24 cellular contexts compared by ENCODE assay signal in the genomic region with DNA sequence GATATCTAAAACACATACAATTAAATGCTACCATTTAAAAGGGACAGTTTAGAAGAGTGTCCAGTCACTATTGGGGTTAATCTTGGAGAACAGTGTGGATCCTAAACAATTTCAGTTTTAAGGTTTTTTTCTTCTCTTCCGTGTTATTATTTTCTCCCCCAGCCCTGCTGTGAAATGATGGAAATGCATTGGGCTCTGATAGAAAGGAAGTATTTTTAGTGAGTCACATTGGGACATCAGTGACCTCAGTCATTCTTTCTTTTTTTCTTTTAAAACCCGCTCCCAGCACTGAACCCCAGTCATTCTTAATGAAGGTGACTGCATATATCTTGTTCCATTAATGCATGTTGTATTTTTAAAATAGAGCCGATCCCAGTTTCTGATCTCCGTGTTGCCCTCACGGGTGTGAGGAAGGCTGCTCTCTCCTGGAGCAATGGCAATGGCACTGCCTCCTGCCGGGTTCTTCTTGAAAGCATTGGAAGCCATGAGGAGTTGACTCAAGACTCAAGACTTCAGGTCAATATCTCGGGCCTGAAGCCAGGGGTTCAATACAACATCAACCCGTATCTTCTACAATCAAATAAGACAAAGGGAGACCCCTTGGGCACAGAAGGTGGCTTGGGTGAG.
DNase-seq lines count a peak whose midpoint lies in the region; ATAC-seq, FAIRE-seq and TF ChIP-seq lines count a peak whose summit lies in the region.
"Had no signal": no experiment of that assay in that cellular context is flagged by ENCODE, and none has a peak within 500 bp of the region (broad histone marks: within the 10 kb centered on the region; RNA-seq: fewer than 3 reads in every experiment).

No MANE protein-coding gene starts in this region.

- H3K4me1 Mint-ChIP-seq in stimulated activated naive CD8-positive, alpha-beta T cell treated with anti-CD3 and anti-CD28 coated beads, Interleukin-15, amount 100 ng/mL, for 72 hours: no peaks in the 10 kb centered on the region
- H3K4me1 Mint-ChIP-seq in chondrocyte (ENCODE audit: low read depth): peaks cover 13% of the 10 kb centered on the region
- peaks cover 12% of the 10 kb centered on the region for H3K4me1 Mint-ChIP-seq in memory B cell

- H3K36me3 Mint-ChIP-seq in chondrocyte (ENCODE audit: low read depth) (peaks cover 18% of the 10 kb centered on the region), memory B cell (peaks cover 29% of the 10 kb centered on the region)

- DNase-seq in stimulated activated naive CD8-positive, alpha-beta T cell treated with anti-CD3 and anti-CD28 coated beads, Interleukin-15, amount 100 ng/mL, for 72 hours: no peak
- DNase-seq in stimulated activated naive CD8-positive, alpha-beta T cell treated with anti-CD3 and anti-CD28 coated beads, Interleukin-15, Interleukin-2, amounts not matched to agents 100 U/mL and 50 U/mL, for 24 hours: no peak
- DNase-seq in chondrocyte (ENCODE audit: low spot score): no peak
- DNase-seq in memory B cell (ENCODE audit: low spot score in 2 of 2): no peak
- no peak for DNase-seq in nucleus accumbens (lab: John Stamatoyannopoulos, UW)
- DNase-seq in H54 (ENCODE audit: insufficient read length, low spot score): no peak
- DNase-seq in trophoblast cell: no peak
- no peak for DNase-seq in left ventricle myocardium inferior
- DNase-seq: BE2C, Calu3, DMS53, EL, KBM-7, NCI-H187, NCI-H2107, NCI-H2227 treated with DMSO at 0.1 percent for 48 hours, NCI-H510A treated with DMSO at 0.1 percent for 48 hours, NCI-H774 had no signal

- H3K79me1 ChIP-seq in trophoblast cell (ENCODE audit: low read length): no peaks in the 10 kb centered on the region

- H3K4me1 ChIP-seq in trophoblast cell (ENCODE audit: control insufficient read depth in 1 of 2, insufficient read depth in 2 of 2, low read length in 2 of 2) (no peaks in the 10 kb centered on the region), left ventricle myocardium inferior (no peaks in the 10 kb centered on the region)
- H3K4me1 ChIP-seq: BE2C had no signal

- no peak for ATAC-seq in stimulated activated naive CD8-positive, alpha-beta T cell treated with anti-CD3 and anti-CD28 coated beads, Interleukin-15, amount 100 ng/mL, for 72 hours
- no peak for ATAC-seq in stimulated activated naive CD8-positive, alpha-beta T cell treated with anti-CD3 and anti-CD28 coated beads, Interleukin-15, Interleukin-2, amounts not matched to agents 100 U/mL and 50 U/mL, for 24 hours
- ATAC-seq in memory B cell (ENCODE audit: low read depth): no peak
- ATAC-seq: CD8-positive, alpha-beta T cell; GM12878; HepG2 had no signal

- no peaks in the 10 kb centered on the region for H3K27me3 Mint-ChIP-seq in stimulated activated naive CD8-positive, alpha-beta T cell treated with anti-CD3 and anti-CD28 coated beads, Interleukin-15, amount 100 ng/mL, for 72 hours
- H3K27me3 Mint-ChIP-seq in chondrocyte (ENCODE audit: low read depth): no peaks in the 10 kb centered on the region
- no peaks in the 10 kb centered on the region for H3K27me3 Mint-ChIP-seq in memory B cell

- no peak overlapping the region for H2AFZ ChIP-seq in trophoblast cell (ENCODE audit: insufficient read depth, low read length, poor library complexity)

- TF ChIP-seq CTCF in chondrocyte (IDR thresholded peaks at IDR 0.05) (no peak), left ventricle myocardium inferior (IDR thresholded peaks at IDR 0.05; ENCODE audit: borderline replicate concordance) (no peak)

- H3K27ac ChIP-seq in trophoblast cell (ENCODE audit: low read depth, low read length): no peak overlapping the region
- H3K27ac ChIP-seq in left ventricle myocardium inferior (replicated peaks): no peak overlapping the region

- H3K79me2 ChIP-seq in trophoblast cell (ENCODE audit: control insufficient read depth, insufficient read depth, low read length, poor library complexity): no peaks in the 10 kb centered on the region

- no peak overlapping the region for H2AK5ac ChIP-seq in trophoblast cell (ENCODE audit: low read length)

- no peaks in the 10 kb centered on the region for H3K9me3 ChIP-seq in trophoblast cell (ENCODE audit: insufficient read depth, low read depth, low read length)
- H3K9me3 ChIP-seq in left ventricle myocardium inferior (replicated peaks): no peaks in the 10 kb centered on the region
- H3K9me3 ChIP-seq: BE2C had no signal

- H3K4ac ChIP-seq in trophoblast cell (ENCODE audit: low read depth, low read length): no peak overlapping the region

- no CpG with 5 or more reads among the region's 8 CpGs for WGBS in trophoblast cell (ENCODE audit: extremely low coverage, insufficient coverage, insufficient read length)

- no peak overlapping the region for H3K23ac ChIP-seq in trophoblast cell (ENCODE audit: low read length)

- no peak overlapping the region for H3K4me2 ChIP-seq in trophoblast cell (ENCODE audit: low read length)

- no peak overlapping the region for H4K12ac ChIP-seq in trophoblast cell (ENCODE audit: low read depth, low read length)

- no peak overlapping the region for H3K9ac ChIP-seq in trophoblast cell (ENCODE audit: low read length)

- H3K27me3 ChIP-seq in trophoblast cell (ENCODE audit: insufficient read depth, low read length) (no peaks in the 10 kb centered on the region), left ventricle myocardium inferior (ENCODE audit: low read depth) (no peaks in the 10 kb centered on the region)
- H3K27me3 ChIP-seq: BE2C had no signal

- H4K91ac ChIP-seq in trophoblast cell (ENCODE audit: low read depth, low read length): no peak overlapping the region

- no peak overlapping the region for H3K14ac ChIP-seq in trophoblast cell (ENCODE audit: low read length)

- H3K4me3 ChIP-seq in trophoblast cell (ENCODE audit: low read depth, low read length) (no peak overlapping the region), left ventricle myocardium inferior (no peak overlapping the region)
- H3K4me3 ChIP-seq: GM12878 had no signal

- no peak for TF ChIP-seq POLR2A in H54 (IDR thresholded peaks at IDR 0.05; ENCODE audit: low read depth, low read length)

- no peak overlapping the region for H2BK12ac ChIP-seq in trophoblast cell (ENCODE audit: low read length)

- no peaks in the 10 kb centered on the region for H3K9me3 Mint-ChIP-seq in stimulated activated naive CD8-positive, alpha-beta T cell treated with anti-CD3 and anti-CD28 coated beads, Interleukin-15, amount 100 ng/mL, for 72 hours
- H3K9me3 Mint-ChIP-seq in chondrocyte (ENCODE audit: low read depth): no peaks in the 10 kb centered on the region
- no peaks in the 10 kb centered on the region for H3K9me3 Mint-ChIP-seq in memory B cell
- H3K9me3 Mint-ChIP-seq: CD8-positive, alpha-beta T cell had no signal

- intact Hi-C loops in left ventricle myocardium inferior (cut with micrococcal nuclease): no loop called here

- H3K27ac Mint-ChIP-seq in stimulated activated naive CD8-positive, alpha-beta T cell treated with anti-CD3 and anti-CD28 coated beads, Interleukin-15, amount 100 ng/mL, for 72 hours: peak overlapping the region; percentile 40 to 68
- H3K27ac Mint-ChIP-seq in chondrocyte (ENCODE audit: unreplicated experiment): peak overlapping the region; percentile 69
- peak overlapping the region; percentile 70 for H3K27ac Mint-ChIP-seq in memory B cell
- H3K27ac Mint-ChIP-seq: CD8-positive, alpha-beta T cell had no signal

- H3K4me3 Mint-ChIP-seq in stimulated activated naive CD8-positive, alpha-beta T cell treated with anti-CD3 and anti-CD28 coated beads, Interleukin-15, amount 100 ng/mL, for 72 hours: no peak overlapping the region
- H3K4me3 Mint-ChIP-seq in chondrocyte (ENCODE audit: unreplicated experiment): peak overlapping the region; percentile 17
- no peak overlapping the region for H3K4me3 Mint-ChIP-seq in memory B cell
- H3K4me3 Mint-ChIP-seq: CD8-positive, alpha-beta T cell had no signal

- H3K36me3 ChIP-seq in trophoblast cell (ENCODE audit: control insufficient read depth in 1 of 2, insufficient read depth in 2 of 2, low read length in 2 of 2): peaks cover 3% of the 10 kb centered on the region in 2 experiments
- H3K36me3 ChIP-seq in left ventricle myocardium inferior: peaks cover 9% of the 10 kb centered on the region
- H3K36me3 ChIP-seq: BE2C had no signal

- H4K8ac ChIP-seq in trophoblast cell (ENCODE audit: low read depth, low read length): no peak overlapping the region

- no peak overlapping the region for H2BK120ac ChIP-seq in trophoblast cell (ENCODE audit: insufficient read depth, low read length, poor library complexity)

- no peak for FAIRE-seq in H54 (lab: Jason Lieb, UNC)
- FAIRE-seq: A204.1, GM12878, GM18507, H1, HepG2 had no signal

- H3K18ac ChIP-seq in trophoblast cell (ENCODE audit: low read length): no peak overlapping the region

- H2BK5ac ChIP-seq in trophoblast cell (ENCODE audit: low read depth, low read length, poor library complexity): no peak overlapping the region
